In genomic region chr10:107740962-107741690, GRCh38 we compare ENCODE assay signal across 17 cellular contexts.
DNase-seq lines count a peak whose midpoint lies in the region; ATAC-seq, FAIRE-seq and TF ChIP-seq lines count a peak whose summit lies in the region.
"Had no signal": no experiment of that assay in that cellular context is flagged by ENCODE, and none has a peak within 500 bp of the region (broad histone marks: within the 10 kb centered on the region; RNA-seq: fewer than 3 reads in every experiment).

No MANE protein-coding gene starts in this region.

- no peak for ATAC-seq in HG02623 (IDR thresholded peaks at IDR 0.05; ENCODE audit: unreplicated experiment)
- ATAC-seq in HG03175 (IDR thresholded peaks at IDR 0.05; ENCODE audit: unreplicated experiment): no peak
- ATAC-seq: gastrocnemius medialis had no signal

- no peaks in the 10 kb centered on the region for H4K20me1 ChIP-seq in endothelial cell of umbilical vein (replicated peaks; ENCODE audit: control insufficient read depth, extremely low read depth, insufficient read depth, low read length)

- no peak for TF ChIP-seq CTCF in endothelial cell of umbilical vein (IDR thresholded peaks at IDR 0.05; ENCODE audit: extremely low read depth in 1 of 2, insufficient read depth in 1 of 2, low read depth in 1 of 2, low read length in 2 of 2)

- no peaks in the 10 kb centered on the region for H3K79me2 ChIP-seq in endothelial cell of umbilical vein (ENCODE audit: control insufficient read depth, insufficient read depth, low read length)

- intact Hi-C loops in endothelial cell of umbilical vein (cut with micrococcal nuclease): no loop called here

- H3K4me2 ChIP-seq in endothelial cell of umbilical vein (ENCODE audit: insufficient read depth, low read length): peak overlapping the region; percentile 42

- dilution Hi-C loops in endothelial cell of umbilical vein (cut with MboI; ENCODE audit: extremely low pct_ligation_motif_present, low sequenced_read_pairs): no loop called here

- POLR2A ChIA-PET in endothelial cell of umbilical vein (lab: Charles Lee): no interaction called here

- peaks cover 3% of the 10 kb centered on the region for H3K4me1 ChIP-seq in endothelial cell of umbilical vein (ENCODE audit: control insufficient read depth, extremely low read depth, insufficient read depth, low read length)
- H3K4me1 ChIP-seq: adrenal gland, gastrocnemius medialis, stomach had no signal

- H3K4me3 ChIP-seq in endothelial cell of umbilical vein (replicated peaks in 1 of 3; ENCODE audit: insufficient read depth in 1 of 3, low read depth in 1 of 3, low read length in 3 of 3): no peak overlapping the region
- H3K4me3 ChIP-seq: adrenal gland, coronary artery, gastrocnemius medialis, stomach had no signal

- no peaks in the 10 kb centered on the region for H3K27me3 ChIP-seq in endothelial cell of umbilical vein (ENCODE audit: control insufficient read depth in 2 of 2, insufficient read depth in 2 of 2, low read length in 2 of 2)
- H3K27me3 ChIP-seq: adrenal gland, gastrocnemius medialis, stomach had no signal

- CTCF ChIA-PET in endothelial cell of umbilical vein (lab: Charles Lee): interaction anchor here (1.1 kb wide), 1 partner anchor 9 kb away, joined by 4 read pairs; no protein-coding TSS in a partner anchor

- H3K27ac ChIP-seq in endothelial cell of umbilical vein (ENCODE audit: insufficient read depth, low read depth, low read length): peak overlapping the region; percentile 41
- H3K27ac ChIP-seq: adrenal gland, coronary artery, gastrocnemius medialis, stomach had no signal

- peak overlapping the region; percentile 16 for H3K9ac ChIP-seq in endothelial cell of umbilical vein (replicated peaks; ENCODE audit: extremely low read depth, insufficient read depth, low read length)

- no peak overlapping the region for H2AFZ ChIP-seq in endothelial cell of umbilical vein (ENCODE audit: low read depth, low read length)

- H3K9me1 ChIP-seq in endothelial cell of umbilical vein (replicated peaks; ENCODE audit: control insufficient read depth, extremely low read depth, insufficient read depth, low read length): no peaks in the 10 kb centered on the region

- DNase-seq in SIG-M5 treated with dmso at 0.1 percent for 504 hours (lab: John Stamatoyannopoulos, UW; ENCODE audit: unreplicated experiment) (peak; percentile 10), SIG-M5 (lab: John Stamatoyannopoulos, UW) (no peak), NOMO-1 treated with DMSO at 0.1 percent for 48 hours (lab: John Stamatoyannopoulos, UW; ENCODE audit: unreplicated experiment) (peak; percentile 33), endothelial cell of umbilical vein (ENCODE audit: low read depth, low spot score) (no peak), foreskin melanocyte (no peak), NAMALWA (ENCODE audit: low spot score) (no peak)
- DNase-seq: 8988T, activated T-cell treated with anti-CD3 and anti-CD28 coated beads for 4 hours, adrenal gland, COR-L47, gastrocnemius medialis, MM.1S, small intestine, stomach had no signal

- no TSS peak for BruUV-seq in endothelial cell of umbilical vein (replicated peaks; lab: Mats Ljungman, UMichigan)

- no peak for TF ChIP-seq POLR2A in endothelial cell of umbilical vein (IDR thresholded peaks at IDR 0.05; ENCODE audit: low read depth, low read length)

- FAIRE-seq in endothelial cell of umbilical vein (lab: Jason Lieb, UNC): no peak
- FAIRE-seq: small intestine had no signal

- H3K36me3 ChIP-seq in endothelial cell of umbilical vein (ENCODE audit: control insufficient read depth in 2 of 2, extremely low read depth in 1 of 2, insufficient read depth in 2 of 2, low read length in 2 of 2): no peaks in the 10 kb centered on the region
- H3K36me3 ChIP-seq: adrenal gland, gastrocnemius medialis, stomach had no signal

- H3K9me3 ChIP-seq in endothelial cell of umbilical vein (replicated peaks; ENCODE audit: control insufficient read depth, insufficient read depth, low read length): peaks cover 2% of the 10 kb centered on the region
- H3K9me3 ChIP-seq: adrenal gland, gastrocnemius medialis, stomach had no signal

TF ChIP-seq in endothelial cell of umbilical vein, 7 proteins besides CTCF, POLR2A, EP300 and RAD21:
- TF ChIP-seq JUN (IDR thresholded peaks at IDR 0.05; ENCODE audit: borderline replicate concordance, insufficient read depth, insufficient read length, low read depth): no peak
- TF ChIP-seq, protein P1, sequence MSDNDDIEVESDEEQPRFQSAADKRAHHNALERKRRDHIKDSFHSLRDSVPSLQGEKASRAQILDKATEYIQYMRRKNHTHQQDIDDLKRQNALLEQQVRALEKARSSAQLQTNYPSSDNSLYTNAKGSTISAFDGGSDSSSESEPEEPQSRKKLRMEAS (IDR thresholded peaks at IDR 0.05; ENCODE audit: insufficient read depth, insufficient read length): no peak
- TF ChIP-seq EZH2 (IDR thresholded peaks at IDR 0.05; ENCODE audit: borderline replicate concordance, low read depth, low read length, severe bottlenecking): no peak

Comparison
In these comparisons a context has a peak if more than half of its experiments do, and no peak if none do; other contexts are left out.
1. DNase-seq: peak in SIG-M5 treated with dmso at 0.1 percent for 504 hours (single experiment) and NOMO-1 treated with DMSO at 0.1 percent for 48 hours (single experiment); none in SIG-M5 (single experiment), endothelial cell of umbilical vein (single experiment), foreskin melanocyte (single experiment) and NAMALWA (single experiment).